In the genomic region with DNA sequence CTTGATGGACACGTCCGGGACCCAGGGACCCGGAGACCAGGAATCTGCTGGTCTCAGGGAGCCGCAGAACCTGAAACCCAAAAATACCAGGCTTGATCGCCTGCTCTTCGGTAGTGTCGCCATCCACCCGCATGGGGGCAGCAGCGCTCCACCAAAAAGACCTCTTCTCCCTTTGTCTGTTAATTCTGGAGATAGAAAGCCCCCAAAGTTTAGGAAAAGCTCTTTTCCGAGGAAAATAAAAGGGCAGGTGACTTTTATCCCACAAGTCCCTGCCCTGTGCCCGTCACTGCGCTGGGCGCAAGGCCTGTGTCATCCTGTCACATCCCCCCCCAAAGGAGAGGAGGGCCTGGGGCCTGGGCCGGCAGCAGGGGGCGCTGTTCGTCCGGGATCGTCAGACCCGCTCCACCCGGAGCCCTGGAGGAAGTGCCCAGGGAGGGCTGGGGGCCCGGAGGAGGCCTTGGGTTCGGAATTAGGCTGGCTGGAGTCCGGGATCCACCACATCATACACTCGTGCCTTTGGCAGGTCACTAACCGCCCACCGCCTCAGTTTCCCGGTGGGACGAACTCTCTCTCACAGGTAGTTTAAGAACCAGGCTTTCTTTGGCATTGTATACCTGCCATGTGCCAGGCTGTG, we compare ENCODE assay signal across 8 cellular contexts.
DNase-seq lines count a peak whose midpoint lies in the region; ATAC-seq and TF ChIP-seq lines count a peak whose summit lies in the region.

No MANE protein-coding gene starts in this region.

- H3K4me2 ChIP-seq in BLaER1 treated with 17β-estradiol and CSF1 and Interleukin-3, amounts not matched to agents 10 nM and 100 nM, result peak overlapping the region; percentile 85 to 98 (median 92)
- peak overlapping the region; percentile 79 for H3K4me2 ChIP-seq in OCI-LY3 (ENCODE audit: low read length)

- H3K36me3 ChIP-seq in BLaER1 treated with 17β-estradiol and CSF1 and Interleukin-3, amounts not matched to agents 10 nM and 100 nM, result peaks cover 0 to 26% (median 6%) of the 10 kb centered on the region in 11 experiments; a peak in 10 of 22 replicates
- H3K36me3 ChIP-seq in OCI-LY3 (replicated peaks; ENCODE audit: low read depth, low read length) (no peaks in the 10 kb centered on the region), mucosa of rectum (ENCODE audit: control insufficient read depth in 2 of 2, insufficient read depth in 2 of 2, low read length in 2 of 2) (no peaks in the 10 kb centered on the region)

- peak; percentile 100 for TF ChIP-seq CTCF in OCI-LY3 (IDR thresholded peaks at IDR 0.05; ENCODE audit: low read depth, low read length)

- peak overlapping the region; percentile 74; the same call in 1 of the 2 replicates for H2AFZ ChIP-seq in OCI-LY3 (ENCODE audit: low read depth, low read length)

- peak overlapping the region; percentile 81 to 99 (median 96) for H3K9ac ChIP-seq in BLaER1 treated with 17β-estradiol and CSF1 and Interleukin-3, amounts not matched to agents 10 nM and 100 nM
- H3K9ac ChIP-seq in OCI-LY3 (ENCODE audit: low read length) (peak overlapping the region; percentile 92), mucosa of rectum (ENCODE audit: low read depth in 1 of 2, low read length in 2 of 2) (peak overlapping the region; percentile 63 to 68)

- H3K79me2 ChIP-seq in OCI-LY3 (ENCODE audit: low read length), result no peaks in the 10 kb centered on the region

- H3K27me3 ChIP-seq in BLaER1 treated with 17β-estradiol and CSF1 and Interleukin-3, amounts not matched to agents 10 nM and 100 nM, result no peaks in the 10 kb centered on the region
- H3K27me3 ChIP-seq in OCI-LY3 (ENCODE audit: low read depth, low read length), result no peaks in the 10 kb centered on the region
- no peaks in the 10 kb centered on the region for H3K27me3 ChIP-seq in mucosa of rectum (ENCODE audit: control insufficient read depth in 2 of 2, insufficient read depth in 2 of 2, low read length in 2 of 2)

- H3K9me3 ChIP-seq in BLaER1 treated with 17β-estradiol and CSF1 and Interleukin-3, amounts not matched to agents 10 nM and 100 nM (replicated peaks in 1 of 11), result no peaks in the 10 kb centered on the region
- H3K9me3 ChIP-seq in OCI-LY3 (ENCODE audit: insufficient read depth, low read length) (no peaks in the 10 kb centered on the region), mucosa of rectum (ENCODE audit: control insufficient read depth in 2 of 2, low read length in 2 of 2) (no peaks in the 10 kb centered on the region)

- ATAC-seq in GM19395 (IDR thresholded peaks at IDR 0.05; ENCODE audit: unreplicated experiment), result peak; percentile 34

- peak overlapping the region; percentile 67 to 100 (median 100); a peak in 21 of 22 replicates for H3K27ac ChIP-seq in BLaER1 treated with 17β-estradiol and CSF1 and Interleukin-3, amounts not matched to agents 10 nM and 100 nM
- peak overlapping the region; percentile 95 for H3K27ac ChIP-seq in OCI-LY3 (ENCODE audit: low read length)
- H3K27ac ChIP-seq in epithelial cell of prostate, result peak overlapping the region; percentile 89
- H3K27ac ChIP-seq in mucosa of rectum (ENCODE audit: low read depth in 2 of 2, low read length in 2 of 2), result peak overlapping the region; percentile 70 to 86

- peak; percentile 53 for DNase-seq in HPDE6-E6E7 (ENCODE audit: extremely low spot score)
- peak; percentile 89 for DNase-seq in activated T-cell treated with anti-CD3 and anti-CD28 coated beads for 24 hours (ENCODE audit: low read depth)
- no peak for DNase-seq in epithelial cell of prostate (ENCODE audit: low read depth, low spot score)
- peak; percentile 88 for DNase-seq in stimulated activated CD8-positive, alpha-beta memory T cell treated with anti-CD3 and anti-CD28 coated beads, Interleukin-4, amount 100 ng/mL, for 24 hours (ENCODE audit: low read depth)

- H3K4me3 ChIP-seq in BLaER1 treated with 17β-estradiol and CSF1 and Interleukin-3, amounts not matched to agents 10 nM and 100 nM, result peak overlapping the region; percentile 27 to 66 (median 52); a peak in 19 of 20 replicates
- peak overlapping the region; percentile 71 for H3K4me3 ChIP-seq in OCI-LY3 (ENCODE audit: low read length)
- peak overlapping the region; percentile 24 to 72 for H3K4me3 ChIP-seq in mucosa of rectum (ENCODE audit: low read length in 2 of 2)

- peaks cover 90 to 100% (median 97%) of the 10 kb centered on the region in 10 experiments for H3K4me1 ChIP-seq in BLaER1 treated with 17β-estradiol and CSF1 and Interleukin-3, amounts not matched to agents 10 nM and 100 nM
- peaks cover 37% of the 10 kb centered on the region for H3K4me1 ChIP-seq in OCI-LY3 (ENCODE audit: low read length)
- peaks cover 45 to 59% of the 10 kb centered on the region in 2 donors for H3K4me1 ChIP-seq in mucosa of rectum (ENCODE audit: control insufficient read depth in 2 of 2, insufficient read depth in 2 of 2, low read length in 2 of 2)

- no peaks in the 10 kb centered on the region for H4K20me1 ChIP-seq in BLaER1 treated with 17β-estradiol and CSF1 and Interleukin-3, amounts not matched to agents 10 nM and 100 nM
- no peaks in the 10 kb centered on the region for H4K20me1 ChIP-seq in OCI-LY3 (ENCODE audit: insufficient read depth, low read length)
